23 cellular contexts compared by ENCODE assay signal in the genomic region with DNA sequence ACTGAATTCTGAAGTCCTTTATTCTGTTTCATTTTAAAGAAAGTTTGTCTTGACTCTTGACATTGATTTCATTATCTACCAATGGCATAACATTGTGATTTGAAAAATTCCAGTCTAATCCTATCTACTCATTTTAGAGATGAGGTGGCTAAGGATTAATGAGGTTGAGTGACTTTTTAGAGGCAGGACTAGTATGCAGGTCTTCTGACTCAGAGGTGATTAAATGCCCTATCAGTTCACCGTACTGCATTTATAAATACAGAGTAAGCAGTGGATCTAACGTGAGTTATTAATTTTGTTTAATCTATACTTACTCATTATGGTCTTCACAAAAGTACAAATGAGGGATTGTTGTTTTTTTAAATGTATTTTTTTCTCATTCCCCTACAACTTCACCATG.
"Had no signal": no experiment of that assay in that cellular context is flagged by ENCODE, and none has a peak within 500 bp of the region (broad histone marks: within the 10 kb centered on the region; RNA-seq: fewer than 3 reads in every experiment).

No MANE protein-coding gene starts in this region.

- DNase-seq: activated CD4-positive, alpha-beta T cell treated with anti-CD3 and anti-CD28 coated beads for 48 hours; activated CD4-positive, alpha-beta T cell treated with anti-CD3 and anti-CD28 coated beads, Interleukin-2, amount 50 U/mL, for 48 hours; activated CD8-positive, alpha-beta memory T cell treated with anti-CD3 and anti-CD28 coated beads for 24 hours; activated effector memory CD4-positive, alpha-beta T cell treated with Interleukin-2 at 50 U/mL for 16 hours; activated naive CD4-positive, alpha-beta T cell treated with Interleukin-2 at 50 U/mL for 16 hours; adrenal gland; brain microvascular endothelial cell; caudate nucleus; endodermal cell; foreskin melanocyte; heart right ventricle; left ventricle myocardium inferior; mesendoderm; natural killer cell; occipital lobe; psoas muscle; right cardiac atrium; spleen; stimulated activated naive CD4-positive, alpha-beta T cell treated with Interleukin-2 at 50 U/mL for 16 hours; T-helper 9 cell; testis; transverse colon; WERI-Rb-1 had no signal
